In genomic region chr18:49486617-49486958, GRCh38 we compare ENCODE assay signal across 8 cellular contexts. TPM values are rescaled to one million over a fixed set of nuclear protein-coding genes. Genes with fewer than 3 reads are reported as not detected.
A peak's percentile ranks its signal among the peaks of the same experiment; 100 is the strongest.
DNase-seq lines count a peak whose midpoint lies in the region; ATAC-seq and TF ChIP-seq lines count a peak whose summit lies in the region.

No MANE protein-coding gene starts in this region.

- no peak overlapping the region for H2AFZ ChIP-seq in OCI-LY1 (ENCODE audit: low read length)

- H3K9me2 ChIP-seq in OCI-LY1 (ENCODE audit: low read depth, low read length), result no peaks in the 10 kb centered on the region

- peak; percentile 49 for ATAC-seq in mucosa of descending colon
- no peak for ATAC-seq in GM21723 (IDR thresholded peaks at IDR 0.05; ENCODE audit: unreplicated experiment)
- ATAC-seq in GM19455 (IDR thresholded peaks at IDR 0.05; ENCODE audit: unreplicated experiment), result no peak

- peak overlapping the region; percentile 98 for H3K9ac ChIP-seq in OCI-LY1 (ENCODE audit: low read length)

- no peaks in the 10 kb centered on the region for H4K20me1 ChIP-seq in OCI-LY1 (ENCODE audit: insufficient read depth, low read length)

- peaks cover 29% of the 10 kb centered on the region for H3F3A ChIP-seq in OCI-LY1 (ENCODE audit: insufficient read depth, low read length)

- peaks cover 29% of the 10 kb centered on the region for H3K79me2 ChIP-seq in OCI-LY1 (ENCODE audit: insufficient read depth, low read length)

- H3K4me1 ChIP-seq in OCI-LY1 (ENCODE audit: insufficient read depth, low read length, severe bottlenecking), result peaks cover 52% of the 10 kb centered on the region
- peaks cover 19% of the 10 kb centered on the region for H3K4me1 ChIP-seq in mucosa of descending colon (ENCODE audit: low read depth)

- H3K9me3 ChIP-seq in OCI-LY1 (ENCODE audit: low read length) (no peaks in the 10 kb centered on the region), mucosa of descending colon (no peaks in the 10 kb centered on the region)

- peak; percentile 68 for DNase-seq in SIG-M5 treated with dmso at 0.1 percent for 504 hours (lab: John Stamatoyannopoulos, UW; ENCODE audit: unreplicated experiment)
- no peak for DNase-seq in SIG-M5 (lab: John Stamatoyannopoulos, UW)
- DNase-seq in coronary artery (ENCODE audit: low spot score), result no peak
- no peak for DNase-seq in mucosa of descending colon
- no peak for DNase-seq in AML-193 (lab: John Stamatoyannopoulos, UW)

- H3K4me3 ChIP-seq in OCI-LY1 (ENCODE audit: low read depth, low read length, poor library complexity, severe bottlenecking), result peak overlapping the region; percentile 98
- H3K4me3 ChIP-seq in coronary artery, result peak overlapping the region; percentile 87
- H3K4me3 ChIP-seq in mucosa of descending colon, result peak overlapping the region; percentile 82

- H3K27ac ChIP-seq in OCI-LY1 (ENCODE audit: low read depth, low read length, poor library complexity, severe bottlenecking), result peak overlapping the region; percentile 83
- peak overlapping the region; percentile 96 for H3K27ac ChIP-seq in coronary artery

- no peaks in the 10 kb centered on the region for H3K27me3 ChIP-seq in OCI-LY1 (ENCODE audit: insufficient read depth, low read length)

- intact Hi-C loops in mucosa of descending colon (cut with DNase I, micrococcal nuclease), result no loop called here

- H3K36me3 ChIP-seq in OCI-LY1 (ENCODE audit: insufficient read depth, low read length) (peaks cover 63% of the 10 kb centered on the region), mucosa of descending colon (ENCODE audit: low read depth) (no peaks in the 10 kb centered on the region)

- TF ChIP-seq CTCF in OCI-LY1 (IDR thresholded peaks at IDR 0.05; ENCODE audit: low read length) (no peak), coronary artery (IDR thresholded peaks at IDR 0.05) (no peak), mucosa of descending colon (IDR thresholded peaks at IDR 0.05) (no peak)

- peak overlapping the region; percentile 79 for H3K4me2 ChIP-seq in OCI-LY1 (ENCODE audit: low read length)

RNA-seq across cellular contexts. Expression of gene C18orf32, which starts 0.4 kb away (rescaled TPM):
- total RNA-seq in mucosa of descending colon, result 10 to 100 TPM; 48.9 to 61.7 (median 57.8) TPM

RNA-seq across cellular contexts. Expression of gene RPL17, which starts 5.7 kb away (rescaled TPM):
- total RNA-seq in mucosa of descending colon, result 1,000 to 10,000 TPM in 2 of 3 donors, 100 to 1,000 TPM in 1; 968 to 1,314 (median 1,138) TPM

RNA-seq across cellular contexts. Expression of gene DYM, which starts 26.1 kb away (rescaled TPM):
- 10 to 100 TPM; 47.9 to 67.8 (median 55.0) TPM for total RNA-seq in mucosa of descending colon
